24 cellular contexts compared by ENCODE assay signal in genomic region chr4:126992910-126993309, GRCh38.
"Had no signal": no experiment of that assay in that cellular context is flagged by ENCODE, and none has a peak within 500 bp of the region (broad histone marks: within the 10 kb centered on the region; RNA-seq: fewer than 3 reads in every experiment).

No MANE protein-coding gene starts in this region.

- H3K36me3 ChIP-seq: brain microvascular endothelial cell, esophagus squamous epithelium, gastrocnemius medialis, heart left ventricle had no signal

- H3K27ac ChIP-seq: brain microvascular endothelial cell, epithelial cell of prostate, esophagus squamous epithelium, foreskin keratinocyte, gastrocnemius medialis, heart left ventricle had no signal

- ATAC-seq: activated CD4-positive, alpha-beta T cell treated with anti-CD3 and anti-CD28 coated beads for 36 hours; activated CD8-positive, alpha-beta T cell treated with anti-CD3 and anti-CD28 coated beads for 36 hours; activated T-cell treated with anti-CD3 and anti-CD28 coated beads, Interleukin-2, amount 50 U/mL, for 4 hours; activated T-helper 17 cell treated with anti-CD3 and anti-CD28 coated beads, Interleukin-2, amount 50 U/mL, for 72 hours; foreskin keratinocyte; gastrocnemius medialis; heart left ventricle had no signal

- H3K4me3 ChIP-seq: esophagus squamous epithelium, gastrocnemius medialis, heart left ventricle had no signal

- H3K27me3 ChIP-seq: brain microvascular endothelial cell, esophagus squamous epithelium, foreskin keratinocyte, gastrocnemius medialis, heart left ventricle had no signal

- DNase-seq: activated CD4-positive, alpha-beta T cell treated with anti-CD3 and anti-CD28 coated beads for 36 hours; activated CD4-positive, alpha-beta T cell treated with anti-CD3 and anti-CD28 coated beads, Interleukin-2, amount 10 ng/mL, durations not matched to agents 7 days and 5 days; activated CD4-positive, alpha-beta T cell treated with anti-CD3 and anti-CD28 coated beads, Interleukin-2, amount 50 U/mL, for 4 hours; activated CD4-positive, CD25-positive, alpha-beta regulatory T cell; activated CD4-positive, CD25-positive, alpha-beta regulatory T cell treated with anti-CD3 and anti-CD28 coated beads, Interleukin-2, amount 50 U/mL, for 72 hours; activated CD8-positive, alpha-beta memory T cell treated with anti-CD3 and anti-CD28 coated beads for 24 hours; activated CD8-positive, alpha-beta T cell treated with anti-CD3 and anti-CD28 coated beads for 36 hours; activated effector memory CD4-positive, alpha-beta T cell treated with Interleukin-2 at 50 U/mL for 16 hours; activated gamma-delta T cell treated with Interleukin-2 at 50 U/mL for 16 hours; activated naive CD4-positive, alpha-beta T cell treated with anti-CD3 and anti-CD28 coated beads, Interleukin-2, amount 50 U/mL, for 16 hours; activated naive CD4-positive, alpha-beta T cell treated with Interleukin-2 at 50 U/mL for 16 hours; activated T-cell treated with anti-CD3 and anti-CD28 coated beads, Interleukin-2, amount 50 U/mL, for 4 hours; amniotic stem cell; anterior cingulate cortex; brain microvascular endothelial cell; effector CD8-positive, alpha-beta T cell; esophagus squamous epithelium; foreskin keratinocyte; gastrocnemius medialis; glutamatergic neuron; heart left ventricle; T-helper 2 cell had no signal

- H3K4me1 ChIP-seq: esophagus squamous epithelium, foreskin keratinocyte, gastrocnemius medialis, heart left ventricle had no signal

- H3K9me3 ChIP-seq: esophagus squamous epithelium, gastrocnemius medialis had no signal
